8 cellular contexts compared by ENCODE assay signal in the genomic region with DNA sequence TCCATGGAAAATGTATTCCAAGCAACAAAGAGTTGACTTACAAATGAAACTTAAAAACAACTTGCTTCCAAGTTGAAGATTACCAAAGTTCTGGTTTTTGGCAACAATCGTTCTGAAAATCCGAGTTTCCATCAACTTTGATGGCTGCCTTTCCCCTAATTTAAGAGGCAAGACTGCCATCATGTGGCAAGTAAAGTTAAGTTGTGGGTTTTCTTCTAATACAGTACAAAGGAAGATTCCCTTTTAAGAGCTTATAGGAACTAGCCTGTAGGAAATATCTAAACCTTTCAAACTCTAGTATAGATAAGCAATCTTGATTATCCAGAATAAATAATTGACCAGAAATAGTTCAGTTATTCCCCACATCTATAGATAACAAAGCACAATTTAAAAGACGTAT. TPM values are rescaled to one million over a fixed set of nuclear protein-coding genes. Genes with fewer than 3 reads are reported as not detected.
A peak's percentile ranks its signal among the peaks of the same experiment; 100 is the strongest.
DNase-seq lines count a peak whose midpoint lies in the region; ATAC-seq, FAIRE-seq and TF ChIP-seq lines count a peak whose summit lies in the region.
"Not testable (repeated sequence)": the region's sequence is repeated elsewhere in the genome, so short reads cannot be mapped to it uniquely, and the experiment has no call there.

No MANE protein-coding gene starts in this region.

- H3K4me3 ChIP-seq in bronchial epithelial cell (ENCODE audit: low read depth, low read length): not testable (repeated sequence)

- not testable (repeated sequence) for H3K27ac Mint-ChIP-seq in HFFc6, nephron progenitor cell

- not testable (repeated sequence) for H3K9me3 Mint-ChIP-seq in HFFc6, nephron progenitor cell

- not testable (repeated sequence) for FAIRE-seq in bronchial epithelial cell (lab: Jason Lieb, UNC)

- H3K27me3 ChIP-seq in bronchial epithelial cell (ENCODE audit: control insufficient read depth, insufficient read depth, low read length): not testable (repeated sequence)

- H3K36me3 ChIP-seq in bronchial epithelial cell (ENCODE audit: control insufficient read depth, insufficient read depth, low read length): not testable (repeated sequence)

- H3K4me3 Mint-ChIP-seq in HFFc6, nephron progenitor cell: not testable (repeated sequence)

- H3K36me3 Mint-ChIP-seq in HFFc6 (ENCODE audit: low read depth): not testable (repeated sequence)
- peaks cover 31% of the 10 kb centered on the region for H3K36me3 Mint-ChIP-seq in nephron progenitor cell (ENCODE audit: low read depth)

- DNase-seq in A172 (ENCODE audit: low spot score) (peak; percentile 31), HFFc6 (peak; percentile 47), NCI-H1092 treated with DMSO at 0.1 percent for 48 hours (lab: John Stamatoyannopoulos, UW) (peak; percentile 10), SKM-1 (lab: John Stamatoyannopoulos, UW; ENCODE audit: unreplicated experiment) (peak; percentile 4)
- DNase-seq in bronchial epithelial cell (ENCODE audit: low read depth); Right ventricle myocardium superior; nephron progenitor cell: not testable (repeated sequence)

- intact Hi-C loops in Right ventricle myocardium superior (cut with DNase I): loop anchor here (10.0 kb wide), 1 partner anchor 287 kb away; the partner anchor contains the start of gene IDNK

- not testable (repeated sequence) for H3K27me3 Mint-ChIP-seq in HFFc6 (ENCODE audit: insufficient read depth); nephron progenitor cell (ENCODE audit: low read depth, poor library complexity)

- H3K4me1 Mint-ChIP-seq in HFFc6 (ENCODE audit: low read depth); nephron progenitor cell: not testable (repeated sequence)

- ATAC-seq in Right ventricle myocardium superior (ENCODE audit: poor library complexity): peak; percentile 68

- peak; percentile 25; the same call in 1 of the 3 replicates for TF ChIP-seq CTCF in GM12872 (IDR thresholded peaks at IDR 0.05; ENCODE audit: insufficient read depth, low read depth, low read length)
- peak; percentile 74 for TF ChIP-seq CTCF in HFFc6 (IDR thresholded peaks at IDR 0.05)
- peak; percentile 16 for TF ChIP-seq CTCF in bronchial epithelial cell (IDR thresholded peaks at IDR 0.05; ENCODE audit: insufficient read depth, low read length, severe bottlenecking)
- peak; percentile 33 for TF ChIP-seq CTCF in nephron progenitor cell (IDR thresholded peaks at IDR 0.05)

RNA-seq across cellular contexts. Expression of gene KIF27, which starts 9.0 kb away (rescaled TPM):
- total RNA-seq in A172 (2014; rRNA removed; shearing (Covaris generic)): 3.1 and 3.3 TPM in 2 replicates
- total RNA-seq in HFFc6 (2021; fragmentation: NEBNext Ultra II Directional; extraction: Animal tissue kit (Norgen Biotek cat#: 25700)): 1 to 10 TPM in 5 of 6 experiments, under 1 TPM in 1; 0.99 to 2.0 (median 1.2) TPM
- total RNA-seq in bronchial epithelial cell: 5.0 and 5.5 TPM in 2 replicates
- 3.8 TPM for total RNA-seq in Right ventricle myocardium superior

Comparison
In these comparisons a context has a peak if more than half of its experiments do, and no peak if none do; other contexts are left out.
1. CTCF ChIP-seq: peak in every context shown above with its lines; median percentile 74 in HFFc6; 33 in nephron progenitor cell; 25 in GM12872; 16 in bronchial epithelial cell.